Comparison of ENCODE assay signal across 21 cellular contexts in the genomic region with DNA sequence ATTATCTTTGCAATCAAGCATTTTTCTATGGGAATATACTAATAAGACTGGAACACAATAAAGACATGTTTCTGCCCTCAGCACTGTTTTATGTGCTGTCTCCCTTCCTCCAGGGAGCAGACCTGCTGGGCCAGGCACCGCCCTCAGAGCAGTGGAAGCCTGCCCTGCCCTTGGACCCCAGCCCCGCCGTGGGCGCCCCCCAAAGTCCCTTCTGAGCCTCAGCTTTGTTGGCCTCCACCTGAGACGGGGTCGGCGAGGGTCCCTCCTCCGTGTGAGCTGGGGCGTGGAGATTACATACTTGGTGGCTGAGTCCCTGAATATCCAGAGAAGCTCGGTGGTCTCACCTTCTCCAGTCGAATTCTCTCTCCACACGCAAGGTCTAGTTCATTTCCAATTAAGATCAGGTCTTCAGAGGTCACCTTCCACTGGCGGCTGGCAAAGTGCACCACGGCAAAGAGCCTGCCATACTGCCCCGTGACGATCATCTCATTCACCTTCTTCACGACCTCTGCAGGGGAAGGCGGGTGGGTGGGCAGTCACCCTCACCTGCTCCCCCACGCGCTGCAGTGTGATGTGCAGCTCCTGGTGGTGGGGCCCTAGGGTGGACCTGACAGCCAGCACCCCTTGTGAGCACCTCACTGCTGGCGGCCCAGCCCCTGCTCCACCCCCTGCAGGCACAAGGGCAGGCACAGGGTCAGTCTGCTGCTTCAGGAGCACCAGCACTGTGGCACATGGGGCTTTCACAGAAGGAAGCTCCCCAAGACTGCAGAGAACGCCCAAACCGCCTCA.
"Had no signal": no experiment of that assay in that cellular context is flagged by ENCODE, and none has a peak within 500 bp of the region (broad histone marks: within the 10 kb centered on the region; RNA-seq: fewer than 3 reads in every experiment).

No MANE protein-coding gene starts in this region.

- H3K4me1 ChIP-seq: colonic mucosa, foreskin keratinocyte, parathyroid adenoma had no signal

- H3K4me1 Mint-ChIP-seq: endodermal cell had no signal

- DNase-seq: colonic mucosa; dermis blood vessel endothelial cell; endodermal cell; erythroblast; foreskin keratinocyte; lower lobe of right lung; naive B cell; stimulated activated CD4-positive, alpha-beta T cell treated with anti-CD3 and anti-CD28 coated beads, Interleukin-2, amount 100 ng/mL, for 24 hours; stimulated activated CD4-positive, alpha-beta T cell treated with anti-CD3 and anti-CD28 coated beads, Interleukin-4, amount 100 ng/mL, for 4 hours; stimulated activated naive CD4-positive, alpha-beta T cell; stomach; substantia nigra; trophoblast cell had no signal

- H3K9me3 Mint-ChIP-seq: endodermal cell, memory B cell, naive B cell, nephron had no signal

- H3K27ac Mint-ChIP-seq: endodermal cell, memory B cell, nephron had no signal

- ATAC-seq: foreskin keratinocyte, sciatic nerve had no signal

- H3K4me3 Mint-ChIP-seq: endodermal cell, memory B cell, naive B cell, nephron had no signal

- H3K9me3 ChIP-seq: colonic mucosa, lower lobe of right lung, prostate gland, stomach had no signal

- FAIRE-seq: endothelial cell of umbilical vein, urothelium cell line had no signal

- H3K27ac ChIP-seq: colonic mucosa, foreskin keratinocyte, hepatocyte, lower lobe of right lung, parathyroid adenoma, prostate gland, stomach had no signal

- H3K4me3 ChIP-seq: colonic mucosa, hepatocyte, lower lobe of right lung, prostate gland, stomach had no signal

- H3K27me3 ChIP-seq: colonic mucosa, foreskin keratinocyte, hepatocyte, stomach had no signal

- H3K27me3 Mint-ChIP-seq: memory B cell, naive B cell had no signal
